ENCODE assay signal across 29 cellular contexts in the genomic region with DNA sequence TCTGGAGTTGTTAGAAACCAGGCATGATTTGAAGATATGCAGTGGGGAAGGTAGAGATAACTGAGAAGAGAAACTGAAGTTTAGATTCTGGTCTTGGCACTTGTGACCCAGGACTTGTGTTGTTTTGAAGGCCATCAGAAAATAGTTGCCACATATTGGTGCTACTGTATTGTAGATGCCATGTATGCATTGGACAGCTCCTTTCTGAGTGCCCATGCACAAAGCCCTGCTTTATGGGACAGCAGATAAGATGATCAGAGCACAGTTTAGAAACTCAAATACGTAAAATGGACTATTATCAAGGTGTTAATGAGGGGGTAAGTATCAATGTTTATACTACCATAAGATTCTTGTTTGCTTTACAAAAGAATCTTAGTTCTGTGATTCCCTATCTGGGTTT.
"Had no signal": no experiment of that assay in that cellular context is flagged by ENCODE, and none has a peak within 500 bp of the region (broad histone marks: within the 10 kb centered on the region; RNA-seq: fewer than 3 reads in every experiment).

No MANE protein-coding gene starts in this region.

- H3K4me3 Mint-ChIP-seq: immature natural killer cell; memory B cell; natural killer cell; stimulated activated naive B cell treated with anti-CD40 and anti-IgM and Interleukin-4, amounts not matched to agents 10 μg/mL and 1 μg/mL and 100 μg/mL, for 72 hours; stimulated activated naive CD8-positive, alpha-beta T cell treated with anti-CD3 and anti-CD28 coated beads, Interleukin-15, Interleukin-2, amounts not matched to agents 100 ng/mL and 50 ng/mL, for 24 hours had no signal

- H3K36me3 Mint-ChIP-seq: immature natural killer cell; memory B cell; natural killer cell; stimulated activated naive B cell treated with anti-CD40 and anti-IgM and Interleukin-4, amounts not matched to agents 10 μg/mL and 1 μg/mL and 100 μg/mL, for 72 hours had no signal

- H3K27ac Mint-ChIP-seq: immature natural killer cell; memory B cell; natural killer cell; progenitor cell of endocrine pancreas; stimulated activated naive B cell treated with anti-CD40 and anti-IgM and Interleukin-4, amounts not matched to agents 10 μg/mL and 1 μg/mL and 100 μg/mL, for 72 hours; stimulated activated naive CD8-positive, alpha-beta T cell treated with anti-CD3 and anti-CD28 coated beads, Interleukin-15, Interleukin-2, amounts not matched to agents 100 ng/mL and 50 ng/mL, for 24 hours had no signal

- H3K9me3 Mint-ChIP-seq: immature natural killer cell, natural killer cell had no signal

- H3K27ac ChIP-seq: coronary artery, esophagus squamous epithelium, ovary, right lobe of liver, thoracic aorta, tibial nerve, upper lobe of left lung had no signal

- H3K27me3 ChIP-seq: esophagus squamous epithelium, ovary, right lobe of liver, tibial nerve, upper lobe of left lung had no signal

- H3K9me3 ChIP-seq: esophagus squamous epithelium, ovary, right lobe of liver, thoracic aorta, tibial nerve, upper lobe of left lung had no signal

- H3K4me1 Mint-ChIP-seq: immature natural killer cell; memory B cell; natural killer cell; stimulated activated naive B cell treated with anti-CD40 and anti-IgM and Interleukin-4, amounts not matched to agents 10 μg/mL and 1 μg/mL and 100 μg/mL, for 72 hours had no signal

- ATAC-seq: left colon; left ventricle myocardium superior; natural killer cell; stimulated activated naive B cell treated with anti-CD40 and anti-IgM and Interleukin-4, amounts not matched to agents 10 μg/mL and 1 μg/mL and 100 μg/mL, for 72 hours had no signal

- H3K4me1 ChIP-seq: esophagus squamous epithelium, right lobe of liver, tibial nerve, upper lobe of left lung had no signal

- DNase-seq: dermis blood vessel endothelial cell; effector memory CD4-positive, alpha-beta T cell; erythroblast; esophagus squamous epithelium; hypothalamus; immature natural killer cell; islet precursor cell; kidney glomerular epithelial cell; left colon; left ventricle myocardium superior; natural killer cell; occipital lobe; ovary; right lobe of liver; small intestine; stimulated activated CD4-positive, alpha-beta T cell treated with anti-CD3 and anti-CD28 coated beads, Interleukin-15, amount 100 ng/mL, for 24 hours; stimulated activated CD4-positive, alpha-beta T cell treated with anti-CD3 and anti-CD28 coated beads, Interleukin-2, amount 100 ng/mL, for 48 hours; stimulated activated naive B cell treated with anti-CD40 and anti-IgM and Interleukin-4, amounts not matched to agents 10 μg/mL and 1 μg/mL and 100 μg/mL, for 72 hours; upper lobe of left lung had no signal

- H3K4me3 ChIP-seq: coronary artery, esophagus squamous epithelium, lung, ovary, right lobe of liver, thoracic aorta, tibial nerve, upper lobe of left lung had no signal

- H3K36me3 ChIP-seq: esophagus squamous epithelium, ovary, right lobe of liver, thoracic aorta, tibial nerve, upper lobe of left lung had no signal

- FAIRE-seq: endometrium, frontal cortex, small intestine, urothelium cell line had no signal
